ENCODE assay signal across 26 cellular contexts in genomic region chr1:181172082-181172481, GRCh38.
"Had no signal": no experiment of that assay in that cellular context is flagged by ENCODE, and none has a peak within 500 bp of the region (broad histone marks: within the 10 kb centered on the region; RNA-seq: fewer than 3 reads in every experiment).

No MANE protein-coding gene starts in this region.

- H3K4me3 ChIP-seq: stomach, suprapubic skin, testis, thoracic aorta, thyroid gland, tibial artery, tibial nerve, transverse colon, upper lobe of left lung, upper lobe of right lung, uterus, vagina had no signal

- H3K27me3 ChIP-seq: stomach, suprapubic skin, testis, thyroid gland, tibial nerve, transverse colon, upper lobe of left lung, upper lobe of right lung, uterus, vagina had no signal

- H3K27ac ChIP-seq: stomach, suprapubic skin, testis, thoracic aorta, thyroid gland, tibial artery, tibial nerve, transverse colon, upper lobe of left lung, upper lobe of right lung, uterus, vagina had no signal

- DNase-seq: stimulated activated CD4-positive, alpha-beta T cell treated with anti-CD3 and anti-CD28 coated beads, Interleukin-2, amount 100 ng/mL, for 48 hours; stimulated activated CD4-positive, alpha-beta T cell treated with anti-CD3 and anti-CD28 coated beads, Interleukin-4, amount 100 ng/mL, for 24 hours; stimulated activated CD4-positive, alpha-beta T cell treated with anti-CD3 and anti-CD28 coated beads, Interleukin-4, amount 100 ng/mL, for 4 hours; stimulated activated CD8-positive, alpha-beta memory T cell treated with anti-CD3 and anti-CD28 coated beads, Interleukin-4, amount 100 ng/mL, for 48 hours; stimulated activated naive B cell treated with anti-CD40 and anti-IgM and Interleukin-4, amounts not matched to agents 10 μg/mL and 1 μg/mL and 100 μg/mL, for 72 hours; stimulated activated naive CD4-positive, alpha-beta T cell; stimulated activated naive CD4-positive, alpha-beta T cell treated with Interleukin-2 at 50 U/mL for 16 hours; stimulated activated naive CD8-positive, alpha-beta T cell treated with anti-CD3 and anti-CD28 coated beads, Interleukin-15, amount 100 ng/mL, for 72 hours; stimulated activated naive CD8-positive, alpha-beta T cell treated with anti-CD3 and anti-CD28 coated beads, Interleukin-15, Interleukin-2, amounts not matched to agents 100 U/mL and 50 U/mL, for 24 hours; stomach; substantia nigra; testis; thyroid gland; tibial artery; transverse colon; trophoblast cell; upper lobe of left lung; upper lobe of right lung; uterus had no signal

- FAIRE-seq: urothelium cell line had no signal

- H3K4me1 ChIP-seq: stomach, suprapubic skin, testis, thyroid gland, tibial artery, tibial nerve, transverse colon, upper lobe of left lung, upper lobe of right lung, uterus, vagina had no signal

- H3K9me3 ChIP-seq: testis, thyroid gland, upper lobe of right lung, uterus, vagina had no signal

- ATAC-seq: stimulated activated effector memory CD8-positive, alpha-beta T cell treated with anti-CD3 and anti-CD28 coated beads, Interleukin-12 subunit alpha, Interleukin-12 subunit beta, amount 100 ng/mL, for 72 hours; stimulated activated memory B cell treated with anti-CD40 and anti-IgM and Interleukin-4, amounts not matched to agents 10 μg/mL and 1 μg/mL and 100 μg/mL, for 72 hours; stimulated activated naive B cell treated with anti-CD40 and anti-IgM and Interleukin-4, amounts not matched to agents 10 μg/mL and 1 μg/mL and 100 μg/mL, for 72 hours; stimulated activated naive CD8-positive, alpha-beta T cell treated with anti-CD3 and anti-CD28 coated beads, Interleukin-15, amount 100 ng/mL, for 72 hours; stimulated activated naive CD8-positive, alpha-beta T cell treated with anti-CD3 and anti-CD28 coated beads, Interleukin-15, Interleukin-2, amounts not matched to agents 100 U/mL and 50 U/mL, for 24 hours; upper lobe of right lung had no signal

- H3K36me3 ChIP-seq: stomach, suprapubic skin, thoracic aorta, thyroid gland, tibial artery, tibial nerve, transverse colon, upper lobe of left lung, upper lobe of right lung, uterus, vagina had no signal
